Comparison of ENCODE assay signal across 23 cellular contexts in genomic region chr7:128116740-128117139, GRCh38.
"Had no signal": no experiment of that assay in that cellular context is flagged by ENCODE, and none has a peak within 500 bp of the region (broad histone marks: within the 10 kb centered on the region; RNA-seq: fewer than 3 reads in every experiment).

No MANE protein-coding gene starts in this region.

- H3K27ac Mint-ChIP-seq: activated CD4-positive, alpha-beta T cell treated with anti-CD3 and anti-CD28 coated beads, Interleukin-2, amount 10 ng/mL, durations not matched to agents 7 days and 5 days; activated CD8-positive, alpha-beta memory T cell treated with anti-CD3 and anti-CD28 coated beads, Interleukin-2, amount 10 ng/mL, durations not matched to agents 7 days and 5 days; activated CD8-positive, alpha-beta T cell treated with anti-CD3 and anti-CD28 coated beads for 36 hours; activated naive CD4-positive, alpha-beta T cell treated with anti-CD3 and anti-CD28 coated beads, Interleukin-2, amount 50 U/mL, for 24 hours; brain; dendritic cell treated with granulocyte-macrophage colony-stimulating factor and Interleukin-4, amounts not matched to agents 40 ng/mL and 50 ng/mL, for 4 days; memory B cell; progenitor cell of endocrine pancreas; T-helper 2 cell treated with Interferon-gamma antibody and Interleukin-4, amounts not matched to agents 5 μg/mL and 100 μg/mL, for 36 hours had no signal

- H3K4me2 ChIP-seq: hepatocyte had no signal

- DNase-seq: activated CD4-positive, alpha-beta T cell treated with anti-CD3 and anti-CD28 coated beads, Interleukin-2, amount 10 ng/mL, durations not matched to agents 7 days and 5 days; activated CD4-positive, CD25-positive, alpha-beta regulatory T cell treated with anti-CD3 and anti-CD28 coated beads, Interleukin-2, amount 50 U/mL, for 72 hours; activated CD8-positive, alpha-beta T cell treated with anti-CD3 and anti-CD28 coated beads for 36 hours; activated gamma-delta T cell treated with Interleukin-2 at 50 U/mL for 16 hours; aorta; effector CD4-positive, alpha-beta T cell; foreskin melanocyte; mucosa of descending colon; occipital lobe; stomach had no signal

- H2AFZ ChIP-seq: hepatocyte had no signal

- H3K27ac ChIP-seq: hepatocyte, stomach, suprapubic skin, tibial nerve, uterus, VCaP had no signal

- H3K79me2 ChIP-seq: hepatocyte had no signal

- ATAC-seq: activated CD8-positive, alpha-beta memory T cell treated with anti-CD3 and anti-CD28 coated beads, Interleukin-2, amount 10 ng/mL, durations not matched to agents 7 days and 5 days; activated CD8-positive, alpha-beta T cell treated with anti-CD3 and anti-CD28 coated beads for 36 hours; mucosa of descending colon; stimulated activated effector memory CD8-positive, alpha-beta T cell treated with anti-CD3 and anti-CD28 coated beads, Interleukin-12 subunit alpha, Interleukin-12 subunit beta, amount 100 ng/mL, for 72 hours had no signal

- H3K4me3 Mint-ChIP-seq: activated CD4-positive, alpha-beta T cell treated with anti-CD3 and anti-CD28 coated beads, Interleukin-2, amount 10 ng/mL, durations not matched to agents 7 days and 5 days; activated CD8-positive, alpha-beta memory T cell treated with anti-CD3 and anti-CD28 coated beads, Interleukin-2, amount 10 ng/mL, durations not matched to agents 7 days and 5 days; activated CD8-positive, alpha-beta T cell treated with anti-CD3 and anti-CD28 coated beads for 36 hours; activated naive CD4-positive, alpha-beta T cell treated with anti-CD3 and anti-CD28 coated beads, Interleukin-2, amount 50 U/mL, for 24 hours; brain; dendritic cell treated with granulocyte-macrophage colony-stimulating factor and Interleukin-4, amounts not matched to agents 40 ng/mL and 50 ng/mL, for 4 days; stimulated activated effector memory CD8-positive, alpha-beta T cell treated with anti-CD3 and anti-CD28 coated beads, Interleukin-12 subunit alpha, Interleukin-12 subunit beta, amount 100 ng/mL, for 72 hours; T-helper 2 cell treated with Interferon-gamma antibody and Interleukin-4, amounts not matched to agents 5 μg/mL and 100 μg/mL, for 36 hours had no signal

- H3K36me3 ChIP-seq: stomach, suprapubic skin, tibial nerve, uterus had no signal

- H3K36me3 Mint-ChIP-seq: activated CD8-positive, alpha-beta memory T cell treated with anti-CD3 and anti-CD28 coated beads, Interleukin-2, amount 10 ng/mL, durations not matched to agents 7 days and 5 days; activated naive CD4-positive, alpha-beta T cell treated with anti-CD3 and anti-CD28 coated beads, Interleukin-2, amount 50 U/mL, for 24 hours; brain; memory B cell; stimulated activated effector memory CD8-positive, alpha-beta T cell treated with anti-CD3 and anti-CD28 coated beads, Interleukin-12 subunit alpha, Interleukin-12 subunit beta, amount 100 ng/mL, for 72 hours had no signal

- H3K27me3 ChIP-seq: hepatocyte, tibial nerve, uterus had no signal

- H3K9me3 Mint-ChIP-seq: activated CD4-positive, alpha-beta T cell treated with anti-CD3 and anti-CD28 coated beads, Interleukin-2, amount 10 ng/mL, durations not matched to agents 7 days and 5 days; activated CD8-positive, alpha-beta T cell treated with anti-CD3 and anti-CD28 coated beads for 36 hours; activated naive CD4-positive, alpha-beta T cell treated with anti-CD3 and anti-CD28 coated beads, Interleukin-2, amount 50 U/mL, for 24 hours; brain; dendritic cell treated with granulocyte-macrophage colony-stimulating factor and Interleukin-4, amounts not matched to agents 40 ng/mL and 50 ng/mL, for 4 days; stimulated activated effector memory CD8-positive, alpha-beta T cell treated with anti-CD3 and anti-CD28 coated beads, Interleukin-12 subunit alpha, Interleukin-12 subunit beta, amount 100 ng/mL, for 72 hours; T-helper 2 cell treated with Interferon-gamma antibody and Interleukin-4, amounts not matched to agents 5 μg/mL and 100 μg/mL, for 36 hours had no signal

- H3K9me3 ChIP-seq: mucosa of descending colon, stomach, suprapubic skin, tibial nerve, uterus had no signal

- H3K4me1 ChIP-seq: stomach, uterus had no signal

- H3K4me3 ChIP-seq: hepatocyte, mucosa of descending colon, stomach, suprapubic skin, tibial nerve, uterus had no signal

- H3K27me3 Mint-ChIP-seq: activated CD4-positive, alpha-beta T cell treated with anti-CD3 and anti-CD28 coated beads, Interleukin-2, amount 10 ng/mL, durations not matched to agents 7 days and 5 days; activated CD8-positive, alpha-beta memory T cell treated with anti-CD3 and anti-CD28 coated beads, Interleukin-2, amount 10 ng/mL, durations not matched to agents 7 days and 5 days; activated CD8-positive, alpha-beta T cell treated with anti-CD3 and anti-CD28 coated beads for 36 hours; activated naive CD4-positive, alpha-beta T cell treated with anti-CD3 and anti-CD28 coated beads, Interleukin-2, amount 50 U/mL, for 24 hours; memory B cell had no signal
